In the genomic region with DNA sequence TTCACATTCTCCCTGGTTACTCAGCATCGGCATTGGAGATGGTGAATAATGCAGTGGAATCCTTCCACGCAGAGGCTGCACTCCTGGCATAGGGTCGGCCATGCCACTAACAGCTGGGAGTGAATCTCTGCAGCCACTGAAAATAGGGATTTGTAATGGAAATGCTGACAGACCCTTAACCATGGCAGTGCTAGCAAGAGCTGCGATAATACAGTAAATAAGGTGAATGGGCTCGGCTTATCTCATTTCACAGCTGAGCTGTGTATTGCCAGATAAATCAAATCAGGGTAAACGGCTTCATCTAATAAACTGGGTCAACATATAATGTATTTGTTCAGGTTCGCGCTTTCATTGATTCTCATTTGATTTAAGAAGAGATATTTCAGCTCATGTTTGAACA, we compare ENCODE assay signal across 23 cellular contexts.
DNase-seq lines count a peak whose midpoint lies in the region; ATAC-seq and TF ChIP-seq lines count a peak whose summit lies in the region.
"Had no signal": no experiment of that assay in that cellular context is flagged by ENCODE, and none has a peak within 500 bp of the region (broad histone marks: within the 10 kb centered on the region; RNA-seq: fewer than 3 reads in every experiment).

No MANE protein-coding gene starts in this region.

- in situ Hi-C loops in Caki2 (cut with HindIII; ENCODE audit: low pct_unique_long_range_greater_than_20kb, low sequenced_read_pairs) = no loop called here

- no peaks in the 10 kb centered on the region for H4K20me1 ChIP-seq in neural progenitor cell (ENCODE audit: low read depth)
- H4K20me1 ChIP-seq: BLaER1 had no signal

- H3K4me1 ChIP-seq in neural progenitor cell = peaks cover 10% of the 10 kb centered on the region
- H3K4me1 ChIP-seq: BLaER1, SJSA1 had no signal

- peaks cover 29% of the 10 kb centered on the region for H3K4me1 Mint-ChIP-seq in neural progenitor cell
- H3K4me1 Mint-ChIP-seq in activated T-helper 17 cell treated with anti-CD3 and anti-CD28 coated beads, Interleukin-2, amount 50 U/mL, for 72 hours = no peaks in the 10 kb centered on the region

- H3K27ac Mint-ChIP-seq in neural progenitor cell = peak overlapping the region; percentile 50
- H3K27ac Mint-ChIP-seq in activated T-helper 17 cell treated with anti-CD3 and anti-CD28 coated beads, Interleukin-2, amount 50 U/mL, for 72 hours = no peak overlapping the region
- H3K27ac Mint-ChIP-seq: CD4-positive, alpha-beta T cell; HFFc6 had no signal

- TF ChIP-seq CTCF in 22Rv1 (IDR thresholded peaks at IDR 0.05) (no peak), neural progenitor cell (IDR thresholded peaks at IDR 0.05) (no peak)

- H3F3A ChIP-seq in neural progenitor cell (ENCODE audit: low read depth) = no peaks in the 10 kb centered on the region

- H3K27me3 ChIP-seq in neural progenitor cell = no peaks in the 10 kb centered on the region
- H3K27me3 ChIP-seq: BLaER1, SJSA1 had no signal

- peak; percentile 19; the same call in 1 of the 3 replicates for ATAC-seq in SK-N-SH treated with all-trans-retinoic acid at 6 μM for 48 hours
- ATAC-seq in activated T-helper 17 cell treated with anti-CD3 and anti-CD28 coated beads, Interleukin-2, amount 50 U/mL, for 72 hours (replicated peaks) = no peak
- ATAC-seq: Right ventricle myocardium inferior had no signal

- peak; percentile 12 for DNase-seq in Caki2 (ENCODE audit: low read depth)
- DNase-seq in neural progenitor cell (ENCODE audit: low spot score) = no peak
- DNase-seq in activated T-cell treated with anti-CD3 and anti-CD28 coated beads, Interleukin-2, amount 50 U/mL, for 48 hours = no peak
- no peak for DNase-seq in cerebellum (ENCODE audit: low spot score)
- DNase-seq: CD4-positive, alpha-beta T cell; COR-L47; DMS 273 treated with DMSO at 0.1 percent for 48 hours; GDM1; H7; HFFc6; Karpas-422; MV-4-11; NCI-H1930; NCI-H2227 treated with DMSO at 0.1 percent for 48 hours; NCI-H510A; NCI-H774; SW 1271 had no signal

- no peak overlapping the region for H3K4me2 ChIP-seq in neural progenitor cell
- H3K4me2 ChIP-seq: BLaER1 had no signal

- H3K4me3 ChIP-seq in neural progenitor cell = no peak overlapping the region
- H3K4me3 ChIP-seq: BLaER1, SJSA1 had no signal

- no peak overlapping the region for H3K4me3 Mint-ChIP-seq in neural progenitor cell
- H3K4me3 Mint-ChIP-seq in activated T-helper 17 cell treated with anti-CD3 and anti-CD28 coated beads, Interleukin-2, amount 50 U/mL, for 72 hours = no peak overlapping the region
- H3K4me3 Mint-ChIP-seq: CD4-positive, alpha-beta T cell; HFFc6 had no signal

- H3K27me3 Mint-ChIP-seq in neural progenitor cell (ENCODE audit: insufficient read depth, low read depth) = peaks cover 5% of the 10 kb centered on the region
- peaks cover 8% of the 10 kb centered on the region for H3K27me3 Mint-ChIP-seq in activated T-helper 17 cell treated with anti-CD3 and anti-CD28 coated beads, Interleukin-2, amount 50 U/mL, for 72 hours

- H3K27ac ChIP-seq in 22Rv1 (peak overlapping the region; percentile 23; the same call in 1 of the 2 replicates), neural progenitor cell (no peak overlapping the region)
- H3K27ac ChIP-seq: BLaER1, SJSA1 had no signal

- no peaks in the 10 kb centered on the region for H3K79me2 ChIP-seq in neural progenitor cell (ENCODE audit: low read depth)

- H3K9me3 Mint-ChIP-seq in neural progenitor cell = no peaks in the 10 kb centered on the region
- H3K9me3 Mint-ChIP-seq in activated T-helper 17 cell treated with anti-CD3 and anti-CD28 coated beads, Interleukin-2, amount 50 U/mL, for 72 hours = no peaks in the 10 kb centered on the region

- H3K9me3 ChIP-seq in neural progenitor cell (ENCODE audit: low read depth) = no peaks in the 10 kb centered on the region
- H3K9me3 ChIP-seq: SJSA1 had no signal

- no peaks in the 10 kb centered on the region for H3K36me3 ChIP-seq in neural progenitor cell
- H3K36me3 ChIP-seq: BLaER1, SJSA1 had no signal

- H3K36me3 Mint-ChIP-seq in neural progenitor cell = no peaks in the 10 kb centered on the region
- no peaks in the 10 kb centered on the region for H3K36me3 Mint-ChIP-seq in activated T-helper 17 cell treated with anti-CD3 and anti-CD28 coated beads, Interleukin-2, amount 50 U/mL, for 72 hours (ENCODE audit: low read depth)

- no peak overlapping the region for H2AFZ ChIP-seq in neural progenitor cell (replicated peaks)

- H3K9ac ChIP-seq in neural progenitor cell = no peak overlapping the region
- H3K9ac ChIP-seq: BLaER1 had no signal

TF ChIP-seq in SK-N-SH treated with all-trans-retinoic acid at 6 μM for 48 hours, 23 proteins besides CTCF, POLR2A, EP300 and RAD21:
- no peak for TF ChIP-seq GLIS3 (CRISPR knock-in tag; IDR thresholded peaks at IDR 0.05)
TF ChIP-seq in SK-N-SH treated with all-trans-retinoic acid at 6 μM for 48 hours: peak in this region for 0.
